8 cellular contexts compared by ENCODE assay signal in genomic region chr3:50235716-50236483, GRCh38. TPM values are rescaled to one million over a fixed set of nuclear protein-coding genes. Genes with fewer than 3 reads are reported as not detected.
A peak's percentile ranks its signal among the peaks of the same experiment; 100 is the strongest.
DNase-seq lines count a peak whose midpoint lies in the region; ATAC-seq and TF ChIP-seq lines count a peak whose summit lies in the region.

GNAI2 (plus strand) TSS chr3:50236204; CDS start chr3:50236336, 132 bp downstream.

- CTCF ChIA-PET in PC-9 (lab: Charles Lee): interaction anchor here (0.6 to 1.4 kb wide), 3 partner anchors 9 to 318 kb away, joined by 3 to 7 read pairs (median 5); no protein-coding TSS in a partner anchor

- H3K4me1 ChIP-seq in PC-9 (replicated peaks; ENCODE audit: insufficient read depth): peaks cover 24% of the 10 kb centered on the region

- H3K9me2 ChIP-seq in PC-9 (ENCODE audit: insufficient read depth): no peaks in the 10 kb centered on the region

- H3K36me3 ChIP-seq in PC-9 (ENCODE audit: low read depth): no peaks in the 10 kb centered on the region

- H3F3A ChIP-seq in PC-9 (ENCODE audit: insufficient read depth, low read depth): no peaks in the 10 kb centered on the region; the same call in 1 of the 2 replicates

- BruUV-seq in PC-9 (replicated peaks; lab: Mats Ljungman, UMichigan): no TSS peak

- peak within 1 kb of the TSS; percentile 80 for H2AFZ ChIP-seq in PC-9

- H3K4me3 ChIP-seq in Jurkat, Clone E6-1 (ENCODE audit: low read length): peak within 1 kb of the TSS; percentile 93
- peak within 1 kb of the TSS; percentile 66 for H3K4me3 ChIP-seq in PC-9

- no peaks in the 10 kb centered on the region for H3K27me3 ChIP-seq in PC-9 (ENCODE audit: insufficient read depth, low read depth)

- ATAC-seq in GM21619 (IDR thresholded peaks at IDR 0.05; ENCODE audit: unreplicated experiment): peak; percentile 91

- no peak for TF ChIP-seq CTCF in PC-9 (conservative IDR thresholded peaks at IDR 0.05)

- H3K27ac ChIP-seq in PC-9 (no peak within 1 kb of the TSS), epithelial cell of prostate (peak within 1 kb of the TSS; percentile 76)

- intact Hi-C loops in PC-9 (cut with micrococcal nuclease; ENCODE audit: unreplicated experiment): loop anchor here (2.0 kb wide), 1 partner anchor 29 kb away; no protein-coding TSS in a partner anchor

- peaks cover 23% of the 10 kb centered on the region for H3K79me2 ChIP-seq in PC-9 (ENCODE audit: low read depth)

- DNase-seq in DMS153 (lab: John Stamatoyannopoulos, UW): peak; percentile 90
- peak; percentile 97 for DNase-seq in Jurkat, Clone E6-1 (ENCODE audit: low read depth, low spot score)
- peak; percentile 91 to 99 for DNase-seq in PC-9
- peak; percentile 99 for DNase-seq in activated T-cell treated with anti-CD3 and anti-CD28 coated beads, Interleukin-2, amount 50 U/mL, for 1 hour
- peak; percentile 86 for DNase-seq in epithelial cell of prostate (ENCODE audit: low read depth, low spot score)
- peak; percentile 99 for DNase-seq in mucosa of gallbladder (ENCODE audit: low spot score)
- DNase-seq in stimulated activated CD8-positive, alpha-beta memory T cell treated with anti-CD3 and anti-CD28 coated beads, Interleukin-4, amount 100 ng/mL, for 4 hours (ENCODE audit: low read depth in 2 of 2, low spot score in 1 of 2): peak; percentile 96 to 98

- no peaks in the 10 kb centered on the region for H3K9me3 ChIP-seq in PC-9 (ENCODE audit: insufficient read depth, low read depth)

- no peaks in the 10 kb centered on the region for H4K20me1 ChIP-seq in PC-9 (ENCODE audit: insufficient read depth)

- POLR2A ChIA-PET in PC-9 (lab: Charles Lee; ENCODE audit: unreplicated experiment): interaction anchor here (0.5 to 1.0 kb wide), 9 partner anchors 11 to 109 kb away, joined by 3 to 18 read pairs (median 6); partner anchors contain the start of gene HYAL1

- H3K4me2 ChIP-seq in PC-9: peak within 1 kb of the TSS; percentile 93

RNA-seq across cellular contexts. Expression of gene GNAI2, which starts in this region (rescaled TPM):
- 279 TPM for polyA plus RNA-seq in Jurkat, Clone E6-1 (2012; ENCODE audit: insufficient read depth, insufficient read length)
- total RNA-seq in PC-9 (2021) (156 and 201 TPM in 2 replicates), mucosa of gallbladder (261 TPM)
